In the genomic region with DNA sequence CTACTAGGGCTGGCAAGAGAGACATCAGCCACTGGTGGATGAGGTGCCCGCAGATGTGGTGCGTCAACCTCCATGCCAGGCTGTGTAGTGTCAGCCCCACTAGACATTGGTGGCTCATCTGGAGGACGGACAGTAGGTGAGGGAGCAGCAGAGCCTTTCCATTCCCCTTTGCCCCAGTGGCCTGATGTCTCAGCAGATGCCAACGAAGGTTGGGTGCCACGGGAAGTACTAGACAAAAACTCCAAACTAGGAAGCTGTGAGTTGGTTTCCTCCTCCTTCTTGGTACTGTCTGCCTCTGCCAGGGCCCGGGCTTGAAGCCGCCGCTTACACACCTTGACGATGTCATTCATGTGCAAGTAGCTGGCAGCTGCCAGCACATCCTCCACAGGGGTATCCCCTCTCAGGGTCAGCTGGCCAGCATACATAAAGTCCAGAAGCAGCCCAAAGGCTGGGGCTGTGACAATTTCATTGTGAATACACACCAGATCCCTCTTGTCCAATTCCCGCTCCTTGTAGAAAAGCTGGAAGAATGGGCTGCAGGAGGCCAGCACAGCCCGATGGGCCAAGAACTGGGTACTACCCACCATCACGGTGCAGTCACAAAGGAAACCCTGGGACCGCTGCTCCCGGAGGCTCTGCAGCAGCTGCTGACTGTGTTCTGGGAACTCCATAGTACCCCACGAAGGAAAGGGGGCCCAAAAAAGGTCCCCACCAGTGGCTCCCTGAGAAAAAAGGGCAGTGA, we compare ENCODE assay signal across 8 cellular contexts. TPM values are rescaled to one million over a fixed set of nuclear protein-coding genes. Genes with fewer than 3 reads are reported as not detected.
DNase-seq lines count a peak whose midpoint lies in the region; ATAC-seq, FAIRE-seq and TF ChIP-seq lines count a peak whose summit lies in the region.

No MANE protein-coding gene starts in this region.

- H3K27ac ChIP-seq in kidney (ENCODE audit: low read depth in 2 of 2, low read length in 2 of 2): peak overlapping the region; percentile 3 to 99
- peak overlapping the region in 1 of 2 donors; percentile 95 for H3K27ac ChIP-seq in testis

- H3K36me3 ChIP-seq in kidney (ENCODE audit: control insufficient read depth in 1 of 2, insufficient read depth in 2 of 2, low read length in 2 of 2) (peaks cover 0 to 10% of the 10 kb centered on the region in 2 donors), testis (ENCODE audit: low read depth, missing control alignments) (no peaks in the 10 kb centered on the region)

- no peaks in the 10 kb centered on the region for H3K27me3 ChIP-seq in testis

- no peaks in the 10 kb centered on the region for H3K9me3 Mint-ChIP-seq in activated CD4-positive, alpha-beta T cell treated with anti-CD3 and anti-CD28 coated beads for 36 hours (ENCODE audit: low read depth)
- H3K9me3 Mint-ChIP-seq in activated naive CD4-positive, alpha-beta T cell treated with anti-CD3 and anti-CD28 coated beads, Interleukin-2, amount 50 U/mL, for 72 hours: no peaks in the 10 kb centered on the region

- CTCF ChIA-PET in activated CD4-positive, alpha-beta T cell treated with anti-CD3 and anti-CD28 coated beads for 36 hours (lab: Charles Lee): interaction anchor here (0.6 to 2.5 kb wide), 19 partner anchors 8 to 359 kb away, joined by 3 to 29 read pairs (median 3); a partner anchor contains a TSS

- peaks cover 8% of the 10 kb centered on the region for H3K36me3 Mint-ChIP-seq in activated CD4-positive, alpha-beta T cell treated with anti-CD3 and anti-CD28 coated beads for 36 hours (ENCODE audit: low read depth)
- H3K36me3 Mint-ChIP-seq in activated naive CD4-positive, alpha-beta T cell treated with anti-CD3 and anti-CD28 coated beads, Interleukin-2, amount 50 U/mL, for 72 hours: no peaks in the 10 kb centered on the region

- TF ChIP-seq POLR2A in testis (IDR thresholded peaks at IDR 0.05): no peak

- peak overlapping the region; percentile 96 for H3K4me3 Mint-ChIP-seq in activated CD4-positive, alpha-beta T cell treated with anti-CD3 and anti-CD28 coated beads for 36 hours

- no peak for DNase-seq in activated CD4-positive, alpha-beta T cell treated with anti-CD3 and anti-CD28 coated beads for 36 hours
- no peak for DNase-seq in activated CD4-positive, alpha-beta T cell treated with anti-CD3 and anti-CD28 coated beads, Interleukin-2, amount 50 U/mL, for 48 hours
- DNase-seq in activated naive CD4-positive, alpha-beta T cell treated with anti-CD3 and anti-CD28 coated beads, Interleukin-2, amount 50 U/mL, for 72 hours (ENCODE audit: low spot score in 2 of 2): no peak
- peak; percentile 72 for DNase-seq in kidney
- no peak for DNase-seq in testis
- DNase-seq in dedifferentiated amniotic fluid mesenchymal stem cell (ENCODE audit: extremely low spot score): no peak
- DNase-seq in NCI-H2029 (lab: John Stamatoyannopoulos, UW): no peak
- no peak for DNase-seq in RKO (ENCODE audit: low spot score)

- H3K9ac ChIP-seq in kidney (ENCODE audit: low read length in 2 of 2): peak overlapping the region in 1 of 2 donors; percentile 4

- FAIRE-seq in kidney (lab: Jason Lieb, UNC): no peak

- intact Hi-C loops in activated CD4-positive, alpha-beta T cell treated with anti-CD3 and anti-CD28 coated beads for 36 hours (cut with DNase I, micrococcal nuclease): loop anchor here (1.0 to 5.0 kb wide), 2 partner anchors 8 to 34 kb away; a partner anchor contains a TSS
- intact Hi-C loops in kidney (cut with DNase I) (no loop called here), testis (cut with DNase I; ENCODE audit: low total_unique reads) (no loop called here)

- 70 to 75% methylated on average over 10 to 15 of the region's 15 CpGs for WGBS in testis, 2 donors

- no peak for ATAC-seq in activated CD4-positive, alpha-beta T cell treated with anti-CD3 and anti-CD28 coated beads for 36 hours
- peak in 1 of 2 donors; percentile 0 for ATAC-seq in activated naive CD4-positive, alpha-beta T cell treated with anti-CD3 and anti-CD28 coated beads, Interleukin-2, amount 50 U/mL, for 72 hours

- H3K4me3 ChIP-seq in kidney (ENCODE audit: low read length in 2 of 2) (peak overlapping the region; percentile 94 to 99), testis (peak overlapping the region; percentile 73 to 80)

- H3K4me1 Mint-ChIP-seq in activated CD4-positive, alpha-beta T cell treated with anti-CD3 and anti-CD28 coated beads for 36 hours: peaks cover 29% of the 10 kb centered on the region

- no peaks in the 10 kb centered on the region for H3K27me3 Mint-ChIP-seq in activated CD4-positive, alpha-beta T cell treated with anti-CD3 and anti-CD28 coated beads for 36 hours

- POLR2A ChIA-PET in activated CD4-positive, alpha-beta T cell treated with anti-CD3 and anti-CD28 coated beads for 36 hours (lab: Charles Lee): interaction anchor here (0.6 to 2.9 kb wide), 34 partner anchors 8 to 1432 kb away, joined by 3 to 69 read pairs (median 5); a partner anchor contains a TSS

- H3K9me3 ChIP-seq in kidney (ENCODE audit: control insufficient read depth in 1 of 2, low read length in 2 of 2) (no peaks in the 10 kb centered on the region), testis (no peaks in the 10 kb centered on the region)

- no peak for TF ChIP-seq CTCF in kidney (IDR thresholded peaks at IDR 0.05; ENCODE audit: borderline replicate concordance, extremely low read depth, insufficient read depth)
- TF ChIP-seq CTCF in testis (IDR thresholded peaks at IDR 0.05): no peak

- H3K27ac Mint-ChIP-seq in activated CD4-positive, alpha-beta T cell treated with anti-CD3 and anti-CD28 coated beads for 36 hours: peak overlapping the region; percentile 97
- peak overlapping the region; percentile 94 to 99 for H3K27ac Mint-ChIP-seq in activated naive CD4-positive, alpha-beta T cell treated with anti-CD3 and anti-CD28 coated beads, Interleukin-2, amount 50 U/mL, for 72 hours

- H3K4me1 ChIP-seq in kidney (ENCODE audit: control insufficient read depth in 1 of 2, insufficient read depth in 1 of 2, low read depth in 1 of 2, low read length in 2 of 2): peaks cover 12 to 13% of the 10 kb centered on the region in 2 donors
- H3K4me1 ChIP-seq in testis: peaks cover 7% of the 10 kb centered on the region

RNA-seq across cellular contexts. Expression of a gene that starts 0.8 kb away (rescaled TPM):
- 10 to 100 TPM in 1 of 2 experiments, 1 to 10 TPM in 1; 6.0 to 10.2 TPM for total RNA-seq in activated CD4-positive, alpha-beta T cell treated with anti-CD3 and anti-CD28 coated beads for 36 hours
- 10 to 100 TPM in 1 of 2 donors, 1 to 10 TPM in 1; 7.8 to 23.9 TPM for total RNA-seq in activated naive CD4-positive, alpha-beta T cell treated with anti-CD3 and anti-CD28 coated beads, Interleukin-2, amount 50 U/mL, for 72 hours
- total RNA-seq in kidney (15.0 TPM), testis (10 to 100 TPM; 14.0 to 17.4 TPM)
- polyA plus RNA-seq in kidney (ENCODE audit: insufficient read depth, low read depth, low replicate concordance) (4.8 TPM), testis (ENCODE audit: insufficient read depth, low read depth, low replicate concordance) (6.7 TPM)

RNA-seq across cellular contexts. Expression of a gene that starts 8.2 kb away (rescaled TPM):
- total RNA-seq in activated CD4-positive, alpha-beta T cell treated with anti-CD3 and anti-CD28 coated beads for 36 hours: 100 to 1,000 TPM in 1 of 2 experiments, 10 to 100 TPM in 1; 87.1 to 125 TPM
- total RNA-seq in activated naive CD4-positive, alpha-beta T cell treated with anti-CD3 and anti-CD28 coated beads, Interleukin-2, amount 50 U/mL, for 72 hours: 100 to 1,000 TPM; 116 to 172 TPM
- total RNA-seq in kidney (66.0 TPM), testis (10 to 100 TPM; 48.1 to 71.2 TPM)
- polyA plus RNA-seq in kidney (ENCODE audit: insufficient read depth, low read depth, low replicate concordance) (143 TPM), testis (ENCODE audit: insufficient read depth, low read depth, low replicate concordance) (78.6 TPM)

RNA-seq across cellular contexts. Expression of a gene that starts 18.0 kb away (rescaled TPM):
- 10 to 100 TPM; 10.2 to 12.6 TPM for total RNA-seq in activated CD4-positive, alpha-beta T cell treated with anti-CD3 and anti-CD28 coated beads for 36 hours
- 10 to 100 TPM; 16.7 to 32.2 TPM for total RNA-seq in activated naive CD4-positive, alpha-beta T cell treated with anti-CD3 and anti-CD28 coated beads, Interleukin-2, amount 50 U/mL, for 72 hours
- total RNA-seq in kidney (27.1 TPM), testis (10 to 100 TPM; 22.4 to 32.0 TPM)
- polyA plus RNA-seq in kidney (ENCODE audit: insufficient read depth, low read depth, low replicate concordance) (19.3 TPM), testis (ENCODE audit: insufficient read depth, low read depth, low replicate concordance) (13.6 TPM)

RNA-seq across cellular contexts. Expression of a gene that starts 24.9 kb away (rescaled TPM):
- total RNA-seq in activated CD4-positive, alpha-beta T cell treated with anti-CD3 and anti-CD28 coated beads for 36 hours: 10 to 100 TPM; 40.8 to 54.1 TPM
- 10 to 100 TPM; 55.6 to 68.9 TPM for total RNA-seq in activated naive CD4-positive, alpha-beta T cell treated with anti-CD3 and anti-CD28 coated beads, Interleukin-2, amount 50 U/mL, for 72 hours
- 24.8 TPM for total RNA-seq in kidney
- 39.2 TPM for polyA plus RNA-seq in kidney (ENCODE audit: insufficient read depth, low read depth, low replicate concordance)
- 10 to 100 TPM; 34.0 to 39.5 TPM for total RNA-seq in testis
- 41.5 TPM for polyA plus RNA-seq in testis (ENCODE audit: insufficient read depth, low read depth, low replicate concordance)

RNA-seq across cellular contexts. Expression of a gene that starts 25.9 kb away (rescaled TPM):
- 10 to 100 TPM; 48.7 to 59.6 TPM for total RNA-seq in activated CD4-positive, alpha-beta T cell treated with anti-CD3 and anti-CD28 coated beads for 36 hours
- total RNA-seq in activated naive CD4-positive, alpha-beta T cell treated with anti-CD3 and anti-CD28 coated beads, Interleukin-2, amount 50 U/mL, for 72 hours: 10 to 100 TPM; 54.4 to 63.2 TPM
- total RNA-seq in kidney (49.0 TPM), testis (10 to 100 TPM; 31.8 to 42.5 TPM)
- polyA plus RNA-seq in kidney (ENCODE audit: insufficient read depth, low read depth, low replicate concordance) (37.1 TPM), testis (ENCODE audit: insufficient read depth, low read depth, low replicate concordance) (42.9 TPM)

Comparison
In these comparisons a context has a peak if more than half of its experiments do, and no peak if none do; other contexts are left out.
1. intact Hi-C loops: an anchor here in activated CD4-positive, alpha-beta T cell treated with anti-CD3 and anti-CD28 coated beads for 36 hours (1.0 to 5.0 kb wide); none called in kidney and testis.